ENCODE assay signal across 9 cellular contexts in the genomic region with DNA sequence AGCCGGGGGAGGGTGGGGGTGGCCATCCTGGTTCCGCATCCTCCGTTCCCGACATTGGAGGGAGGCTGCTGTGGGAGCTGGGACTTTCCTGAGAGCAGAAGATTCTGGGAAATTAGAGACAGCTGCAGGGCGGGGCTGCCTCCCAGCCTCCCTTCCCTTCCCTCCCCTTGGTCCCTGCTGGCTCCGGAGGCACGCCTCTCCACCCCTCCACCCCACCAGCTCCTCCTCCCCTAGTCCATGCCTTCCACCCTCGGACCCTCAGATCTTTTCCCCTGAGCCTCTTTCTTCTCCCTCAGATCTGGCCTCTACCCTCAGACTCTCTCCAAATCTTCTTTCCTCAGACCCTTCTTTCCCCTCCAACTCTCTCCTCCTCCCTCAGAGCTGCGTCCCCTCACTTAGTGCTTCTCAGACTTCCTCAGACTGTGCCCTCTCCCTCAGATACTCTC. TPM values are rescaled to one million over a fixed set of nuclear protein-coding genes. Genes with fewer than 3 reads are reported as not detected.
DNase-seq lines count a peak whose midpoint lies in the region; TF ChIP-seq lines count a peak whose summit lies in the region.
"Had no signal": no experiment of that assay in that cellular context is flagged by ENCODE, and none has a peak within 500 bp of the region (broad histone marks: within the 10 kb centered on the region; RNA-seq: fewer than 3 reads in every experiment).

No MANE protein-coding gene starts in this region.

- POLR2A ChIA-PET in AG04450 (lab: Yijun Ruan, JAX): interaction anchor here (0.9 to 1.3 kb wide), 2 partner anchors 12 to 145 kb away, joined by 3 to 4 read pairs; partner anchors contain the start of gene TOMM40

- H3K36me3 ChIP-seq in muscle layer of duodenum (ENCODE audit: control insufficient read depth in 1 of 2, insufficient read depth in 2 of 2, low read length in 2 of 2): peaks cover 0 to 4% of the 10 kb centered on the region in 2 donors

- no peak for TF ChIP-seq CTCF in AG04450 (IDR thresholded peaks at IDR 0.05; ENCODE audit: low read depth, low read length)
- no peak for TF ChIP-seq CTCF in coronary artery (IDR thresholded peaks at IDR 0.05)

- H3K9me3 ChIP-seq in AG04450 (ENCODE audit: control insufficient read depth, insufficient read depth, low read length) (no peaks in the 10 kb centered on the region), muscle layer of duodenum (ENCODE audit: control insufficient read depth in 1 of 2, low read length in 2 of 2) (no peaks in the 10 kb centered on the region)

- H3K27me3 ChIP-seq in AG04450 (ENCODE audit: control insufficient read depth, insufficient read depth, low read length): no peaks in the 10 kb centered on the region
- no peaks in the 10 kb centered on the region for H3K27me3 ChIP-seq in muscle layer of duodenum (ENCODE audit: low read depth, low read length)

- CTCF ChIA-PET in AG04450 (lab: Charles Lee): interaction anchor here (2.3 to 7.1 kb wide), 2 partner anchors 21 to 26 kb away, joined by 9 to 33 read pairs; no protein-coding TSS in a partner anchor

- DNase-seq in AG04450 (ENCODE audit: low read depth, low spot score) (no peak), LHCN-M2 (ENCODE audit: low read depth) (peak; percentile 84), coronary artery (ENCODE audit: low spot score) (no peak), NOMO-1 (lab: John Stamatoyannopoulos, UW; ENCODE audit: unreplicated experiment in 2 of 2) (no peak), GDM1 (lab: John Stamatoyannopoulos, UW) (no peak), NCI-H187 treated with DMSO at 0.1 percent for 48 hours (lab: John Stamatoyannopoulos, UW) (no peak), NCI-H187 (lab: John Stamatoyannopoulos, UW) (no peak)
- DNase-seq: T-helper 9 cell had no signal

- H3K4me3 ChIP-seq in AG04450 (ENCODE audit: low read depth, low read length) (no peak overlapping the region), coronary artery (no peak overlapping the region), muscle layer of duodenum (ENCODE audit: low read depth in 1 of 2, low read length in 2 of 2) (peak overlapping the region; percentile 34 to 42)

- H3K27ac ChIP-seq in AG04450 (ENCODE audit: low read depth, low read length) (peak overlapping the region; percentile 61), coronary artery (peak overlapping the region; percentile 54 to 92), muscle layer of duodenum (ENCODE audit: low read length) (peak overlapping the region; percentile 92)

- H3K4me1 ChIP-seq in muscle layer of duodenum (ENCODE audit: control insufficient read depth in 1 of 2, insufficient read depth in 2 of 2, low read length in 2 of 2): peaks cover 26 to 38% of the 10 kb centered on the region in 2 donors

RNA-seq across cellular contexts. Expression of gene BCL3, which starts 3.1 kb away (rescaled TPM):
- polyA plus RNA-seq in AG04450 (2011; rRNA removed): 5.6 and 11.0 TPM in 2 replicates
- polyA minus RNA-seq in AG04450 (2011; rRNA and poly(A)+ RNA removed): 10.0 and 11.3 TPM in 2 replicates
- 10.0 and 18.1 TPM in 2 replicates for total RNA-seq in LHCN-M2 (2014; rRNA removed)
- 5.9 TPM for polyA plus RNA-seq in LHCN-M2 (2012)

RNA-seq across cellular contexts. Expression of gene CBLC, which starts 32.3 kb away (rescaled TPM):
- not detected in 2 replicates for polyA plus RNA-seq in AG04450 (2011; rRNA removed)
- polyA minus RNA-seq in AG04450 (2011; rRNA and poly(A)+ RNA removed): not detected in 2 replicates
- not detected in 2 replicates for total RNA-seq in LHCN-M2 (2014; rRNA removed)
- polyA plus RNA-seq in LHCN-M2 (2012): not detected

RNA-seq across cellular contexts. Expression of gene CEACAM16, which starts 46.5 kb away (rescaled TPM):
- polyA plus RNA-seq in AG04450 (2011; rRNA removed): not detected in 2 replicates
- polyA minus RNA-seq in AG04450 (2011; rRNA and poly(A)+ RNA removed): not detected in 2 replicates
- total RNA-seq in LHCN-M2 (2014; rRNA removed): not detected in 2 replicates
- not detected for polyA plus RNA-seq in LHCN-M2 (2012)

Comparison
In these comparisons a context has a peak if more than half of its experiments do, and no peak if none do; other contexts are left out.
1. H3K4me3 ChIP-seq: peak in muscle layer of duodenum (2 of 2); none in AG04450 (single experiment) and coronary artery (single experiment).
2. Peak in every context shown above with its lines, with median percentiles within 50 percentile points of each other: H3K27ac ChIP-seq.